In the genomic region with DNA sequence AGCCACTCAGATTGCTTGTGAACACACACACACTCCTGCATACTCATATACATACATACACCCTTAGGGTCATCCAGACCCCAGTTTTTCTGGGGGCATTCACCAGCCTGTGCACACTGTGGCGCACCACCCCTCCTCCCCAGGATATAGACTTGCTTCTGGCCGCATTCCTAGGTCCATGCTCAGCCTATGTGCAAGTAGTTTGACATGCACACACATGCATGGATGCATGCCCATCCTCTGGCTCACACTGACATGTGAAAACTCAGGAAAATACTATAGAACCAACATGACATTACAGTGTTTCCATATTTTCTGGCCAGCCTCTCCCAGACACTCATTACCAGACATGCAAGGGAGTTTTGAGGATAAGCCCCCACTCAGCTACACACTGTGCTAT, we compare ENCODE assay signal across 31 cellular contexts.
"Had no signal": no experiment of that assay in that cellular context is flagged by ENCODE, and none has a peak within 500 bp of the region (broad histone marks: within the 10 kb centered on the region; RNA-seq: fewer than 3 reads in every experiment).

No MANE protein-coding gene starts in this region.

- H3K36me3 ChIP-seq: ascending aorta, breast epithelium, MG63, Peyer's patch had no signal

- DNase-seq: activated CD4-positive, alpha-beta T cell treated with anti-CD3 and anti-CD28 coated beads, Interleukin-2, amount 10 ng/mL, durations not matched to agents 24 days and 14 days; activated CD4-positive, alpha-beta T cell treated with anti-CD3 and anti-CD28 coated beads, Interleukin-2, amount 50 U/mL, for 4 hours; activated CD8-positive, alpha-beta T cell treated with anti-CD3 and anti-CD28 coated beads for 36 hours; activated effector memory CD4-positive, alpha-beta T cell treated with anti-CD3 and anti-CD28 coated beads, Interleukin-2, amount 50 U/mL, for 16 hours; activated naive CD4-positive, alpha-beta T cell; activated naive CD4-positive, alpha-beta T cell treated with anti-CD3 and anti-CD28 coated beads, Interleukin-2, amount 50 U/mL, for 16 hours; activated naive CD8-positive, alpha-beta T cell treated with anti-CD3 and anti-CD28 coated beads for 36 hours; activated T-cell treated with anti-CD3 and anti-CD28 coated beads, Interleukin-2, amount 50 U/mL, for 1 hour; activated T-cell treated with anti-CD3 and anti-CD28 coated beads, Interleukin-2, amount 50 U/mL, for 72 hours; amniotic stem cell; central memory CD4-positive, alpha-beta T cell; Karpas-422; KBM-7; MG63; NCI-H1048; NCI-H1105 treated with DMSO at 0.1 percent for 48 hours; NCI-H1436; NCI-H1694 treated with DMSO at 0.1 percent for 48 hours; NCI-H2029; NCI-H345; NCI-H524 treated with DMSO at 0.1 percent for 48 hours; PC-3; Peyer's patch; Right ventricle myocardium superior; RPMI8226; SW 1271; T-helper 1 cell; T1000 had no signal

- H3K27ac ChIP-seq: ascending aorta, breast epithelium, Peyer's patch had no signal

- H3K27ac Mint-ChIP-seq: activated CD4-positive, alpha-beta T cell treated with anti-CD3 and anti-CD28 coated beads, Interleukin-2, amount 10 ng/mL, durations not matched to agents 24 days and 14 days; activated CD8-positive, alpha-beta T cell treated with anti-CD3 and anti-CD28 coated beads for 36 hours; activated naive CD8-positive, alpha-beta T cell treated with anti-CD3 and anti-CD28 coated beads for 36 hours; activated T-cell treated with anti-CD3 and anti-CD28 coated beads, Interleukin-2, amount 50 U/mL, for 72 hours; activated T-helper 17 cell treated with anti-CD3 and anti-CD28 coated beads, Interleukin-2, amount 50 U/mL, for 72 hours had no signal

- ATAC-seq: activated CD8-positive, alpha-beta T cell treated with anti-CD3 and anti-CD28 coated beads for 36 hours; activated T-cell treated with anti-CD3 and anti-CD28 coated beads, Interleukin-2, amount 50 U/mL, for 72 hours; activated T-helper 17 cell treated with anti-CD3 and anti-CD28 coated beads, Interleukin-2, amount 50 U/mL, for 72 hours; PC-3 had no signal

- H3K9me3 ChIP-seq: ascending aorta, breast epithelium, MG63, Peyer's patch had no signal

- H3K27me3 ChIP-seq: MG63 had no signal

- H3K4me3 ChIP-seq: ascending aorta, breast epithelium, MG63, Peyer's patch had no signal

- H3K36me3 Mint-ChIP-seq: activated naive CD8-positive, alpha-beta T cell treated with anti-CD3 and anti-CD28 coated beads for 36 hours had no signal

- H3K9me3 Mint-ChIP-seq: activated CD4-positive, alpha-beta T cell treated with anti-CD3 and anti-CD28 coated beads, Interleukin-2, amount 10 ng/mL, durations not matched to agents 24 days and 14 days; activated CD8-positive, alpha-beta T cell treated with anti-CD3 and anti-CD28 coated beads for 36 hours; activated naive CD8-positive, alpha-beta T cell treated with anti-CD3 and anti-CD28 coated beads for 36 hours; activated T-cell treated with anti-CD3 and anti-CD28 coated beads, Interleukin-2, amount 50 U/mL, for 72 hours; activated T-helper 17 cell treated with anti-CD3 and anti-CD28 coated beads, Interleukin-2, amount 50 U/mL, for 72 hours had no signal

- H3K4me3 Mint-ChIP-seq: activated CD4-positive, alpha-beta T cell treated with anti-CD3 and anti-CD28 coated beads, Interleukin-2, amount 10 ng/mL, durations not matched to agents 24 days and 14 days; activated CD8-positive, alpha-beta T cell treated with anti-CD3 and anti-CD28 coated beads for 36 hours; activated naive CD8-positive, alpha-beta T cell treated with anti-CD3 and anti-CD28 coated beads for 36 hours; activated T-cell treated with anti-CD3 and anti-CD28 coated beads, Interleukin-2, amount 50 U/mL, for 72 hours; activated T-helper 17 cell treated with anti-CD3 and anti-CD28 coated beads, Interleukin-2, amount 50 U/mL, for 72 hours had no signal
